8 cellular contexts compared by ENCODE assay signal in the genomic region with DNA sequence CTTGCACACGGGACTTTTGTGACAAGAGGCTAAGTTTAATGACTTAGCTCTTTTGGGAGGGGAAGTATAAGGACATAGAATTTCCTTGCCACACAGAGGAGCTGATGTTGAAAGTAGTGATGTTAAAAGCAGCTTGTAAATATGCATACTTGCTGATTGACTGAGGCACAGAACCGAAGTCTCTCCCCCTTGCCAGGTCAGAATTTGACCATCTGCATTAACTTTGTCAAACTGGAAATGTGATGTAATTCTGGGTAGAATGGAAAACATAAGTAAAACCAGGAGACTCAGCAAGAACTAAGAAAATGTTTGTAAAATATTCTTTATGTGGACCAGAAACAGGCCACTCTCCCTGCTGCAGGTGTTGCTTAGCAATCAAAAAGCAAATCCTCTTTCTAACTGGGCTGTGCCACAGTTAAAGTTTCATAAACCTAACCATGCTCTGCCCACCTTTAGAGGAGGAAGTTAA.
DNase-seq lines count a peak whose midpoint lies in the region; ATAC-seq and TF ChIP-seq lines count a peak whose summit lies in the region.

No MANE protein-coding gene starts in this region.

- no peaks in the 10 kb centered on the region for H3K79me1 ChIP-seq in IMR-90 (ENCODE audit: low read depth in 1 of 2, low read length in 2 of 2)

- H2AK5ac ChIP-seq in IMR-90 (ENCODE audit: low read depth, low read length) = no peak overlapping the region

- H3K4me1 ChIP-seq in IMR-90 (ENCODE audit: control insufficient read depth, insufficient read depth, low read length) = no peaks in the 10 kb centered on the region
- H3K4me1 ChIP-seq in left lung = peaks cover 0 to 28% of the 10 kb centered on the region in 2 donors

- H3K4me2 ChIP-seq in IMR-90 (ENCODE audit: low read depth, low read length) = no peak overlapping the region

- H3K4ac ChIP-seq in IMR-90 (ENCODE audit: low read depth, low read length) = no peak overlapping the region

- no peaks in the 10 kb centered on the region for H4K20me1 ChIP-seq in IMR-90 (ENCODE audit: insufficient read depth, low read length)

- intact Hi-C loops in IMR-90 (cut with micrococcal nuclease) (no loop called here), left lung (cut with DNase I) (no loop called here), left ventricle myocardium superior (cut with micrococcal nuclease) (no loop called here)

- POLR2A ChIA-PET in IMR-90 (lab: Charles Lee; ENCODE audit: unreplicated experiment) = no interaction called here

- no peak overlapping the region for H2BK15ac ChIP-seq in IMR-90 (ENCODE audit: low read depth, low read length)

- no TSS peak for BruUV-seq in IMR-90 (replicated peaks; lab: Mats Ljungman, UMichigan)

- H4K5ac ChIP-seq in IMR-90 (ENCODE audit: low read depth, low read length) = no peak overlapping the region

- H3K36me3 ChIP-seq in IMR-90 (ENCODE audit: control insufficient read depth, insufficient read depth, low read length) = no peaks in the 10 kb centered on the region
- H3K36me3 ChIP-seq in left lung = peaks cover 0 to 8% of the 10 kb centered on the region in 2 donors

- no peak overlapping the region for H4K91ac ChIP-seq in IMR-90 (ENCODE audit: insufficient read depth, low read depth, low read length)

- H2BK5ac ChIP-seq in IMR-90 (ENCODE audit: low read depth, low read length, poor library complexity, severe bottlenecking) = no peak overlapping the region

- H4K8ac ChIP-seq in IMR-90 (ENCODE audit: low read depth in 2 of 2, low read length in 2 of 2) = no peak overlapping the region

- H3K4me3 ChIP-seq in IMR-90 (ENCODE audit: insufficient read depth, low read depth, low read length) = no peak overlapping the region
- no peak overlapping the region for H3K4me3 ChIP-seq in left lung

- H3K9ac ChIP-seq in IMR-90 (ENCODE audit: low read depth, low read length) = no peak overlapping the region

- no peak overlapping the region for H2BK120ac ChIP-seq in IMR-90 (ENCODE audit: low read depth, low read length)

- H3K27me3 ChIP-seq in IMR-90 (ENCODE audit: control insufficient read depth, insufficient read depth, low read length) (no peaks in the 10 kb centered on the region), left lung (no peaks in the 10 kb centered on the region)

- no peak overlapping the region for H3K23ac ChIP-seq in IMR-90 (ENCODE audit: low read depth, low read length)

- no peak for TF ChIP-seq RAD21 in IMR-90 (IDR thresholded peaks at IDR 0.05; ENCODE audit: low read length)

- H3K18ac ChIP-seq in IMR-90 (ENCODE audit: low read depth, low read length) = no peak overlapping the region

- H3K9me1 ChIP-seq in IMR-90 (ENCODE audit: insufficient read depth, low read length) = no peaks in the 10 kb centered on the region; the same call in 1 of the 2 replicates

- no peak for TF ChIP-seq CTCF in IMR-90 (conservative IDR thresholded peaks at IDR 0.05; ENCODE audit: low read depth, low read length)
- no peak for TF ChIP-seq CTCF in left lung (IDR thresholded peaks at IDR 0.05)

- no peak overlapping the region for H2AFZ ChIP-seq in IMR-90 (replicated peaks; ENCODE audit: low read length, poor library complexity)

- DNase-seq in IMR-90 (peak; percentile 35), left lung (no peak), left ventricle myocardium superior (no peak), DMS114 treated with DMSO at 0.1 percent for 48 hours (lab: John Stamatoyannopoulos, UW; ENCODE audit: unreplicated experiment) (no peak), NCI-H1417 (lab: John Stamatoyannopoulos, UW) (no peak), UCSD-AML1 (lab: John Stamatoyannopoulos, UW; ENCODE audit: unreplicated experiment) (no peak)

- no peak for TF ChIP-seq POLR2A in IMR-90 (IDR thresholded peaks at IDR 0.05; ENCODE audit: low read depth, low read length)

- dilution Hi-C loops in IMR-90 (cut with HindIII; ENCODE audit: low sequenced_read_pairs, unreplicated experiment) = no loop called here

- H3K14ac ChIP-seq in IMR-90 (replicated peaks; ENCODE audit: low read depth, low read length) = no peak overlapping the region

- ATAC-seq in GM18868 (IDR thresholded peaks at IDR 0.05; ENCODE audit: unreplicated experiment) = peak; percentile 51
- peak; percentile 53 for ATAC-seq in GM21619 (IDR thresholded peaks at IDR 0.05; ENCODE audit: unreplicated experiment)
- ATAC-seq in IMR-90 (ENCODE audit: low read depth) = peak; percentile 21; the same call in 1 of the 2 replicates
- peak; percentile 52 for ATAC-seq in left lung
- no peak for ATAC-seq in left ventricle myocardium superior

- no peak overlapping the region for H3K27ac ChIP-seq in IMR-90 (ENCODE audit: insufficient read depth, low read length)
- peak overlapping the region in 1 of 2 donors; percentile 78 for H3K27ac ChIP-seq in left lung

- H3K56ac ChIP-seq in IMR-90 (ENCODE audit: extremely low read depth, insufficient read depth, low read length) = no peak overlapping the region

- H2BK20ac ChIP-seq in IMR-90 (ENCODE audit: low read depth, low read length) = no peak overlapping the region

- in situ Hi-C loops in IMR-90 (cut with MboI; ENCODE audit: low sequenced_read_pairs) = no loop called here

- WGBS in IMR-90 (ENCODE audit: extremely low coverage in 2 of 2, insufficient read length in 1 of 2), 2 experiments = no CpG with 5 or more reads among the region's 2 CpGs

- H2AK9ac ChIP-seq in IMR-90 (replicated peaks; ENCODE audit: low read depth, low read length, poor library complexity) = no peak overlapping the region

- CTCF ChIA-PET in IMR-90 (lab: Yijun Ruan, JAX) = interaction anchor here (0.7 kb wide), 1 partner anchor 9 kb away, joined by 3 read pairs; no protein-coding TSS in a partner anchor

- H3K9me3 ChIP-seq in IMR-90 (ENCODE audit: control insufficient read depth, insufficient read depth, low read length) (no peaks in the 10 kb centered on the region), left lung (no peaks in the 10 kb centered on the region)

TF ChIP-seq in IMR-90, 13 proteins besides CTCF, POLR2A, EP300 and RAD21:
- TF ChIP-seq, protein P1, sequence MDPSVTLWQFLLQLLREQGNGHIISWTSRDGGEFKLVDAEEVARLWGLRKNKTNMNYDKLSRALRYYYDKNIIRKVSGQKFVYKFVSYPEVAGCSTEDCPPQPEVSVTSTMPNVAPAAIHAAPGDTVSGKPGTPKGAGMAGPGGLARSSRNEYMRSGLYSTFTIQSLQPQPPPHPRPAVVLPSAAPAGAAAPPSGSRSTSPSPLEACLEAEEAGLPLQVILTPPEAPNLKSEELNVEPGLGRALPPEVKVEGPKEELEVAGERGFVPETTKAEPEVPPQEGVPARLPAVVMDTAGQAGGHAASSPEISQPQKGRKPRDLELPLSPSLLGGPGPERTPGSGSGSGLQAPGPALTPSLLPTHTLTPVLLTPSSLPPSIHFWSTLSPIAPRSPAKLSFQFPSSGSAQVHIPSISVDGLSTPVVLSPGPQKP (IDR thresholded peaks at IDR 0.05; ENCODE audit: borderline replicate concordance, low read depth, low read length) = no peak
- no peak for TF ChIP-seq MAFK (IDR thresholded peaks at IDR 0.05; ENCODE audit: low read depth, low read length)
- no peak for TF ChIP-seq CEBPB (IDR thresholded peaks at IDR 0.05; ENCODE audit: low read depth, low read length)
- TF ChIP-seq CHD1 (IDR thresholded peaks at IDR 0.05; ENCODE audit: low read depth, low read length) = no peak
- TF ChIP-seq BHLHE40 (IDR thresholded peaks at IDR 0.05; ENCODE audit: low read depth, low read length) = no peak
TF ChIP-seq in IMR-90: peak in this region for 0.
